Comparison of ENCODE assay signal across 23 cellular contexts in the genomic region with DNA sequence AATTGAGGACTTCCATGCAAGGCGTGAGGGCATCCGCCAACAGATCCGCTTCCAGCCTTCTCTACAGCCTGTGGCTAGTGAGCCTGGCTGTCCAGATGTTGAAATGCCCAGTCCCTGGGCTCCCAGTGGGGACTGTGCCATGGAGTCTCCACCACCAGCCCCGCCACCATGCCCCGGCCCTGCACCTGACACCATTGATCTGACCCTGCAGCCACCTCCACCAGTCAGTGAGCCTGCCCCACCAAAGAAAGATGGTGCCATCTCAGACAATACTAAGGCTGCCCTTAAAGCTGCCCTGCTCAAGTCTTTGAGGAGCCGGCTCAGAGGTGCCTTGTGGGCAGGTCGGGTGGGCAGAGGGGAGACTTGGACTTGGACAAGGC. TPM values are rescaled to one million over a fixed set of nuclear protein-coding genes. Genes with fewer than 3 reads are reported as not detected.
"Had no signal": no experiment of that assay in that cellular context is flagged by ENCODE, and none has a peak within 500 bp of the region (broad histone marks: within the 10 kb centered on the region; RNA-seq: fewer than 3 reads in every experiment).

No MANE protein-coding gene starts in this region.

- H3K27ac Mint-ChIP-seq: activated CD4-positive, alpha-beta T cell treated with anti-CD3 and anti-CD28 coated beads for 36 hours; activated CD8-positive, alpha-beta T cell treated with anti-CD3 and anti-CD28 coated beads for 36 hours; activated naive CD8-positive, alpha-beta T cell; activated T-cell treated with anti-CD3 and anti-CD28 coated beads, Interleukin-2, amount 50 U/mL, for 72 hours; effector memory CD8-positive, alpha-beta T cell; naive thymus-derived CD4-positive, alpha-beta T cell; progenitor cell of endocrine pancreas; T-helper 17 cell had no signal

- H3K9me3 ChIP-seq: gastrocnemius medialis, mucosa of descending colon, right atrium auricular region, stomach, thoracic aorta, uterus had no signal

- H3K9me3 Mint-ChIP-seq: activated CD8-positive, alpha-beta T cell treated with anti-CD3 and anti-CD28 coated beads for 36 hours; activated T-cell treated with anti-CD3 and anti-CD28 coated beads, Interleukin-2, amount 50 U/mL, for 72 hours; effector memory CD8-positive, alpha-beta T cell had no signal

- H3K27ac ChIP-seq: brain microvascular endothelial cell had no signal

- H3K36me3 ChIP-seq: uterus had no signal

- H3K4me3 ChIP-seq: gastrocnemius medialis, mucosa of descending colon, right atrium auricular region, smooth muscle cell, stomach, thoracic aorta, uterus had no signal

- H3K4me3 Mint-ChIP-seq: activated CD4-positive, alpha-beta T cell treated with anti-CD3 and anti-CD28 coated beads for 36 hours; activated CD8-positive, alpha-beta T cell treated with anti-CD3 and anti-CD28 coated beads for 36 hours; activated naive CD8-positive, alpha-beta T cell; activated T-cell treated with anti-CD3 and anti-CD28 coated beads, Interleukin-2, amount 50 U/mL, for 72 hours; effector memory CD8-positive, alpha-beta T cell; naive thymus-derived CD4-positive, alpha-beta T cell; T-helper 17 cell had no signal

- FAIRE-seq: islet of Langerhans had no signal

- H3K27me3 Mint-ChIP-seq: activated CD4-positive, alpha-beta T cell treated with anti-CD3 and anti-CD28 coated beads for 36 hours; activated CD8-positive, alpha-beta T cell treated with anti-CD3 and anti-CD28 coated beads for 36 hours; effector memory CD8-positive, alpha-beta T cell; naive thymus-derived CD4-positive, alpha-beta T cell; progenitor cell of endocrine pancreas; T-helper 17 cell had no signal

- H3K4me2 ChIP-seq: smooth muscle cell had no signal

- ATAC-seq: activated CD4-positive, alpha-beta T cell treated with anti-CD3 and anti-CD28 coated beads for 36 hours; activated CD8-positive, alpha-beta T cell treated with anti-CD3 and anti-CD28 coated beads for 36 hours; activated T-cell treated with anti-CD3 and anti-CD28 coated beads, Interleukin-2, amount 50 U/mL, for 72 hours; effector memory CD8-positive, alpha-beta T cell; gastrocnemius medialis; mucosa of descending colon; naive thymus-derived CD4-positive, alpha-beta T cell; T-helper 17 cell had no signal

- DNase-seq: activated CD4-positive, alpha-beta T cell treated with anti-CD3 and anti-CD28 coated beads for 36 hours; activated CD8-positive, alpha-beta T cell treated with anti-CD3 and anti-CD28 coated beads for 36 hours; activated gamma-delta T cell treated with Interleukin-2 at 50 U/mL for 16 hours; activated T-cell treated with anti-CD3 and anti-CD28 coated beads, Interleukin-2, amount 50 U/mL, for 72 hours; amygdala; brain microvascular endothelial cell; cerebellar nuclear complex; dermis blood vessel endothelial cell; effector memory CD8-positive, alpha-beta T cell; gastrocnemius medialis; mucosa of descending colon; naive thymus-derived CD4-positive, alpha-beta T cell; nucleus accumbens; stomach; T-helper 17 cell had no signal

- H3K27me3 ChIP-seq: brain microvascular endothelial cell, gastrocnemius medialis, right atrium auricular region, stomach, uterus had no signal

RNA-seq across cellular contexts. Expression of a gene that starts 5.6 kb away (rescaled TPM):
- total RNA-seq: activated CD4-positive, alpha-beta T cell treated with anti-CD3 and anti-CD28 coated beads for 36 hours; dermis blood vessel endothelial cell; epithelial cell of proximal tubule; naive thymus-derived CD4-positive, alpha-beta T cell; T-helper 17 cell had no signal
- polyA plus RNA-seq: naive thymus-derived CD4-positive, alpha-beta T cell had no signal
